In the genomic region with DNA sequence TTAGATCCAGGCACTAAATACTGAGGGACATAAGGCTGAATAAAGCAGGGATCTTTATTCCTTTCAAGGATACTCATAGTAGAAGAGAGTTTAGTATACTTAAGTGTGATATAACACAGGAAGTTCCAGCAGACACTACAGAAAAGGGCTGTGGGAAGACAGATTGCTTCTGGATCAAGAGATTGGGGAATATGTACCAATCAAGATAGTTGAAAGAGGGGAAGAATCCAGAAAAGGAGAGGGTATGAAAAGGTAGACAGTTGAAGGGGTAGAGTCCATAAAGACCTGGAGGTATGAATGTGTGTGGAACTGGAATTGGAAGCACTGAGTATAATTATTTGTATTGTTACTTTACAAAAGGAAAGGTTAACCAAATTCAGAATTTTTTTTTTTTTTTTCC, we compare ENCODE assay signal across 18 cellular contexts. TPM values are rescaled to one million over a fixed set of nuclear protein-coding genes. Genes with fewer than 3 reads are reported as not detected.
DNase-seq lines count a peak whose midpoint lies in the region; ATAC-seq and TF ChIP-seq lines count a peak whose summit lies in the region.
"Had no signal": no experiment of that assay in that cellular context is flagged by ENCODE, and none has a peak within 500 bp of the region (broad histone marks: within the 10 kb centered on the region; RNA-seq: fewer than 3 reads in every experiment).

No MANE protein-coding gene starts in this region.

- H3K9me3 Mint-ChIP-seq in CD8-positive, alpha-beta memory T cell, result peaks cover 0 to 9% (median 0%) of the 10 kb centered on the region in 5 donors
- H3K9me3 Mint-ChIP-seq in naive thymus-derived CD8-positive, alpha-beta T cell, result peaks cover 0 to 20% (median 3%) of the 10 kb centered on the region in 9 donors

- H3K4me1 ChIP-seq in Karpas-422 (ENCODE audit: low read length), result peaks cover 16% of the 10 kb centered on the region
- H3K4me1 ChIP-seq in CD8-positive, alpha-beta memory T cell (ENCODE audit: insufficient read depth, low read length), result peaks cover 16% of the 10 kb centered on the region

- H3K9ac ChIP-seq in Karpas-422 (ENCODE audit: low read length), result no peak overlapping the region
- peak overlapping the region; percentile 28 for H3K9ac ChIP-seq in SK-N-MC (ENCODE audit: insufficient read length)
- H3K9ac ChIP-seq: BLaER1 had no signal

- POLR2A ChIA-PET in CD8-positive, alpha-beta memory T cell (lab: Charles Lee), result no interaction called here
- POLR2A ChIA-PET in naive thymus-derived CD8-positive, alpha-beta T cell (lab: Charles Lee), result interaction anchor here (0.7 kb wide), 1 partner anchor 32 kb away, joined by 5 read pairs; no protein-coding TSS in a partner anchor

- TF ChIP-seq POLR2A in erythroblast (IDR thresholded peaks at IDR 0.05; ENCODE audit: low read length), result no peak

- peaks cover 1 to 13% (median 9%) of the 10 kb centered on the region in 3 donors for H3K36me3 Mint-ChIP-seq in CD8-positive, alpha-beta memory T cell
- H3K36me3 Mint-ChIP-seq in naive thymus-derived CD8-positive, alpha-beta T cell, result peaks cover 0 to 18% (median 3%) of the 10 kb centered on the region in 3 donors

- H3K27me3 ChIP-seq in Karpas-422 (ENCODE audit: low read length), result no peaks in the 10 kb centered on the region
- no peaks in the 10 kb centered on the region for H3K27me3 ChIP-seq in CD8-positive, alpha-beta memory T cell (ENCODE audit: insufficient read depth, low read length, poor library complexity, severe bottlenecking)
- H3K27me3 ChIP-seq: BLaER1 had no signal

- ATAC-seq in naive thymus-derived CD8-positive, alpha-beta T cell, result no peak
- ATAC-seq: CD8-positive, alpha-beta T cell had no signal

- no peaks in the 10 kb centered on the region; the same call in 1 of the 2 replicates for H3K9me3 ChIP-seq in Karpas-422 (ENCODE audit: low read length)
- no peaks in the 10 kb centered on the region; the same call in 1 of the 2 replicates for H3K9me3 ChIP-seq in SK-N-MC (ENCODE audit: low read depth, low read length)
- no peaks in the 10 kb centered on the region for H3K9me3 ChIP-seq in CD8-positive, alpha-beta memory T cell (ENCODE audit: low read length)

- H3K4me1 Mint-ChIP-seq in CD8-positive, alpha-beta memory T cell, result peaks cover 34 to 47% (median 44%) of the 10 kb centered on the region in 3 donors
- peaks cover 15 to 52% (median 39%) of the 10 kb centered on the region in 4 donors for H3K4me1 Mint-ChIP-seq in naive thymus-derived CD8-positive, alpha-beta T cell

- H3K9me2 ChIP-seq in Karpas-422 (replicated peaks; ENCODE audit: insufficient read depth, low read length), result no peaks in the 10 kb centered on the region

- H2AFZ ChIP-seq in Karpas-422 (ENCODE audit: low read length), result no peak overlapping the region

- H4K20me1 ChIP-seq in Karpas-422 (ENCODE audit: insufficient read depth, low read depth, low read length), result no peaks in the 10 kb centered on the region
- H4K20me1 ChIP-seq: BLaER1 had no signal

- H3K4me3 Mint-ChIP-seq in CD8-positive, alpha-beta memory T cell, result peak overlapping the region in 1 of 7 donors; percentile 11
- no peak overlapping the region for H3K4me3 Mint-ChIP-seq in naive thymus-derived CD8-positive, alpha-beta T cell

- no peak overlapping the region for H3K27ac Mint-ChIP-seq in CD8-positive, alpha-beta memory T cell
- H3K27ac Mint-ChIP-seq in naive thymus-derived CD8-positive, alpha-beta T cell, result peak overlapping the region in 1 of 10 donors; percentile 0
- H3K27ac Mint-ChIP-seq: CD8-positive, alpha-beta T cell had no signal

- H3K27ac ChIP-seq in Karpas-422 (ENCODE audit: low read length) (no peak overlapping the region), SK-N-MC (no peak overlapping the region), caudate nucleus (ENCODE audit: low read depth, low read length) (no peak overlapping the region)
- no peak overlapping the region for H3K27ac ChIP-seq in CD8-positive, alpha-beta memory T cell (ENCODE audit: low read depth, low read length)
- H3K27ac ChIP-seq: BLaER1 had no signal

- DNase-seq in Karpas-422 (no peak), SK-N-MC (ENCODE audit: low read depth, low spot score) (no peak), erythroblast (lab: John Stamatoyannopoulos, UW) (peak; percentile 27 to 37), caudate nucleus (lab: John Stamatoyannopoulos, UW) (no peak), inferior parietal cortex (ENCODE audit: extremely low spot score) (no peak)
- no peak for DNase-seq in CD8-positive, alpha-beta memory T cell
- no peak for DNase-seq in naive thymus-derived CD8-positive, alpha-beta T cell
- DNase-seq: ACHN; CD8-positive, alpha-beta T cell; DMS53; GDM1; IMR-90; NCI-H1694; NCI-H2081; NCI-H2171; NCI-H524 treated with DMSO at 0.1 percent for 48 hours; Right ventricle myocardium superior had no signal

- H3K4me2 ChIP-seq in Karpas-422 (ENCODE audit: low read depth, low read length, poor library complexity, severe bottlenecking), result peak overlapping the region; percentile 72

- peaks cover 10 to 16% of the 10 kb centered on the region in 2 donors for H3K27me3 Mint-ChIP-seq in CD8-positive, alpha-beta memory T cell
- peaks cover 5 to 11% (median 9%) of the 10 kb centered on the region in 5 donors for H3K27me3 Mint-ChIP-seq in naive thymus-derived CD8-positive, alpha-beta T cell

- H3K79me2 ChIP-seq in Karpas-422 (ENCODE audit: low read length), result peaks cover 34% of the 10 kb centered on the region

- CTCF ChIA-PET in CD8-positive, alpha-beta memory T cell (lab: Charles Lee), result no interaction called here

- H3K36me3 ChIP-seq in Karpas-422 (ENCODE audit: insufficient read depth, low read length) (no peaks in the 10 kb centered on the region), SK-N-MC (ENCODE audit: insufficient read depth, low read length) (no peaks in the 10 kb centered on the region; the same call in 1 of the 2 replicates)
- H3K36me3 ChIP-seq in CD8-positive, alpha-beta memory T cell (ENCODE audit: insufficient read depth, low read length), result no peaks in the 10 kb centered on the region
- H3K36me3 ChIP-seq: BLaER1 had no signal

- H3K4me3 ChIP-seq in Karpas-422 (ENCODE audit: low read length) (no peak overlapping the region), SK-N-MC (no peak overlapping the region)
- H3K4me3 ChIP-seq in CD8-positive, alpha-beta memory T cell (ENCODE audit: low read length), result no peak overlapping the region
- H3K4me3 ChIP-seq: BLaER1 had no signal

RNA-seq across cellular contexts. Expression of gene RPS6KC1, which starts 2.4 kb away (rescaled TPM):
- total RNA-seq in Karpas-422 (2014; rRNA removed; shearing (Covaris generic); ENCODE audit: low replicate concordance), result 12.1 and 13.2 TPM in 2 replicates
- 1 to 10 TPM; 7.4 to 8.2 TPM for total RNA-seq in CD8-positive, alpha-beta memory T cell
- polyA plus RNA-seq in CD8-positive, alpha-beta memory T cell, result 7.4 TPM
- total RNA-seq in naive thymus-derived CD8-positive, alpha-beta T cell, result 10 to 100 TPM; 12.0 to 15.6 TPM
- polyA plus RNA-seq in naive thymus-derived CD8-positive, alpha-beta T cell, result 1 to 10 TPM; 5.1 to 5.9 (median 5.6) TPM

RNA-seq across cellular contexts. Expression of gene ANGEL2, which starts 37.8 kb away (rescaled TPM):
- 49.1 and 97.1 TPM in 2 replicates for total RNA-seq in Karpas-422 (2014; rRNA removed; shearing (Covaris generic); ENCODE audit: low replicate concordance)
- total RNA-seq in CD8-positive, alpha-beta memory T cell, result 10 to 100 TPM; 41.2 to 42.5 TPM
- 32.1 TPM for polyA plus RNA-seq in CD8-positive, alpha-beta memory T cell
- 10 to 100 TPM; 94.8 to 98.5 TPM for total RNA-seq in naive thymus-derived CD8-positive, alpha-beta T cell
- polyA plus RNA-seq in naive thymus-derived CD8-positive, alpha-beta T cell, result 10 to 100 TPM; 18.5 to 28.1 (median 25.2) TPM

Comparison
In these comparisons a context has a peak if more than half of its experiments do, and no peak if none do; other contexts are left out.
1. DNase-seq: peak in erythroblast (2 of 2); none in Karpas-422 (single experiment), SK-N-MC (single experiment), caudate nucleus (0 of 61), inferior parietal cortex (single experiment), CD8-positive, alpha-beta memory T cell (0 of 5) and naive thymus-derived CD8-positive, alpha-beta T cell (0 of 10).